1 cellular context compared by ENCODE assay signal in the genomic region with DNA sequence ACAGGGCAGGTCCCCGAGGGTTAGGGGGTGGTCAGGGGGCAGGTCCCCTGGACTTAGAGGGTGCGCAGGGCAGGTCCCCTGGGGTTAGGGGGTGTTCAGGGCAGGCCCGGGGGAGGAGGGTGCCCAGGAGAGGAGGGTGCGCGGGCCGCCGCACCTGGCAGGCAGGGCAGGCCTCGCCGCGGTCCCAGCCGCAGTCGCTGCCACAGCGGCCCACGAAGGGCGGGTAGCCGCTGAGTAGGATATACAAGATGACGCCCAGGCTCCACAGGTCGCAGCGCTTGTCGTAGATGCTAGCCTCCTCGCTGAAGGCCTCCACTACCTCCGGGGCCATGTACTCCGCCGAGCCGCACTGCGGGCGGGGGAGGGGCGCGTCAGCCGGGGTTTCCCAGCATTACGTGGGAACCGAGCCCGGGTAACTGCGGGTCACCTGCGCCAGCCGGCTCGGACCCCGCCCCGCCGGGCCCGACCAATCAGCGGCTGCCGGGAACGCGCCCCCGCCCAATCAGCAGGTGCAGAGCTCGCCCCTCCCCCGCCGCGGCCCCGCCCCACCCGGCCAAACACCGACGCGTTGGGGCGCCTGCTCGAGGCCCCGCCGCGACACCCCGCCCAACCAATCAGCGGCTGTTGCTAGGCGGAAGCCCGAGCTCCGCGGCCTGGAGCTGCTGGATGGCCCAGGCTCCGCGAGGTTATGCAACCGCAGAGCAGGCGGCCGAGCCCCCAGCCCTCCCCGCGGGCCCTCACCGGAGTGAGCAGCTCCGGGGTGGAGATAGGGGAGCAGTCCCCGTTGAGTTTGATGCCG.
TF ChIP-seq lines count a peak whose summit lies in the region.

No MANE protein-coding gene starts in this region.

TF ChIP-seq in K562, 482 proteins besides CTCF, POLR2A, EP300 and RAD21 (continued from another document):
- TF ChIP-seq ZNF41 (CRISPR knock-in tag; conservative IDR thresholded peaks at IDR 0.05) = no peak
- TF ChIP-seq TRIM24 (IDR thresholded peaks at IDR 0.05) = no peak
- TF ChIP-seq CC2D1A (IDR thresholded peaks at IDR 0.05) = no peak
- TF ChIP-seq, protein P1, sequence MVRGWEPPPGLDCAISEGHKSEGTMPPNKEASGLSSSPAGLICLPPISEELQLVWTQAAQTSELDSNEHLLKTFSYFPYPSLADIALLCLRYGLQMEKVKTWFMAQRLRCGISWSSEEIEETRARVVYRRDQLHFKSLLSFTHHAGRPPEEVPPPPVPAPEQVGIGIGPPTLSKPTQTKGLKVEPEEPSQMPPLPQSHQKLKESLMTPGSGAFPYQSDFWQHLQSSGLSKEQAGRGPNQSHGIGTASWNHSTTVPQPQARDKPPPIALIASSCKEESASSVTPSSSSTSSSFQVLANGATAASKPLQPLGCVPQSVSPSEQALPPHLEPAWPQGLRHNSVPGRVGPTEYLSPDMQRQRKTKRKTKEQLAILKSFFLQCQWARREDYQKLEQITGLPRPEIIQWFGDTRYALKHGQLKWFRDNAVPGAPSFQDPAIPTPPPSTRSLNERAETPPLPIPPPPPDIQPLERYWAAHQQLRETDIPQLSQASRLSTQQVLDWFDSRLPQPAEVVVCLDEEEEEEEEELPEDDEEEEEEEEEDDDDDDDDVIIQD (CRISPR knock-in tag; IDR thresholded peaks at IDR 0.05) = no peak
- TF ChIP-seq ZNF764 (CRISPR knock-in tag; IDR thresholded peaks at IDR 0.05; ENCODE audit: low read depth) = no peak
- TF ChIP-seq MEF2A (IDR thresholded peaks at IDR 0.05; ENCODE audit: control insufficient read depth, low read depth, low read length) = no peak
- TF ChIP-seq RBM14 (IDR thresholded peaks at IDR 0.05; ENCODE audit: borderline replicate concordance, insufficient read depth, low read depth, low read length) = no peak
- TF ChIP-seq PTTG1 (tag; IDR thresholded peaks at IDR 0.05; ENCODE audit: low read depth) = no peak
- no peak for TF ChIP-seq FOXP1 (CRISPR knock-in tag; IDR thresholded peaks at IDR 0.05)
- TF ChIP-seq, protein P2, sequence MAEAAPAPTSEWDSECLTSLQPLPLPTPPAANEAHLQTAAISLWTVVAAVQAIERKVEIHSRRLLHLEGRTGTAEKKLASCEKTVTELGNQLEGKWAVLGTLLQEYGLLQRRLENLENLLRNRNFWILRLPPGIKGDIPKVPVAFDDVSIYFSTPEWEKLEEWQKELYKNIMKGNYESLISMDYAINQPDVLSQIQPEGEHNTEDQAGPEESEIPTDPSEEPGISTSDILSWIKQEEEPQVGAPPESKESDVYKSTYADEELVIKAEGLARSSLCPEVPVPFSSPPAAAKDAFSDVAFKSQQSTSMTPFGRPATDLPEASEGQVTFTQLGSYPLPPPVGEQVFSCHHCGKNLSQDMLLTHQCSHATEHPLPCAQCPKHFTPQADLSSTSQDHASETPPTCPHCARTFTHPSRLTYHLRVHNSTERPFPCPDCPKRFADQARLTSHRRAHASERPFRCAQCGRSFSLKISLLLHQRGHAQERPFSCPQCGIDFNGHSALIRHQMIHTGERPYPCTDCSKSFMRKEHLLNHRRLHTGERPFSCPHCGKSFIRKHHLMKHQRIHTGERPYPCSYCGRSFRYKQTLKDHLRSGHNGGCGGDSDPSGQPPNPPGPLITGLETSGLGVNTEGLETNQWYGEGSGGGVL (CRISPR knock-in tag; IDR thresholded peaks at IDR 0.05) = no peak
- TF ChIP-seq, protein P3, sequence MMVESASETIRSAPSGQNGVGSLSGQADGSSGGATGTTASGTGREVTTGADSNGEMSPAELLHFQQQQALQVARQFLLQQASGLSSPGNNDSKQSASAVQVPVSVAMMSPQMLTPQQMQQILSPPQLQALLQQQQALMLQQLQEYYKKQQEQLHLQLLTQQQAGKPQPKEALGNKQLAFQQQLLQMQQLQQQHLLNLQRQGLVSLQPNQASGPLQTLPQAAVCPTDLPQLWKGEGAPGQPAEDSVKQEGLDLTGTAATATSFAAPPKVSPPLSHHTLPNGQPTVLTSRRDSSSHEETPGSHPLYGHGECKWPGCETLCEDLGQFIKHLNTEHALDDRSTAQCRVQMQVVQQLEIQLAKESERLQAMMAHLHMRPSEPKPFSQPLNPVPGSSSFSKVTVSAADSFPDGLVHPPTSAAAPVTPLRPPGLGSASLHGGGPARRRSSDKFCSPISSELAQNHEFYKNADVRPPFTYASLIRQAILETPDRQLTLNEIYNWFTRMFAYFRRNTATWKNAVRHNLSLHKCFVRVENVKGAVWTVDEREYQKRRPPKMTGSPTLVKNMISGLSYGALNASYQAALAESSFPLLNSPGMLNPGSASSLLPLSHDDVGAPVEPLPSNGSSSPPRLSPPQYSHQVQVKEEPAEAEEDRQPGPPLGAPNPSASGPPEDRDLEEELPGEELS (CRISPR knock-in tag; IDR thresholded peaks at IDR 0.05; ENCODE audit: borderline replicate concordance) = no peak
- no peak for TF ChIP-seq CCAR2 (IDR thresholded peaks at IDR 0.05; ENCODE audit: low read depth, low read length)
- TF ChIP-seq ETS2 (tag; IDR thresholded peaks at IDR 0.05; ENCODE audit: borderline replicate concordance, poor library complexity, severe bottlenecking) = no peak
- TF ChIP-seq ZNF140 (CRISPR knock-in tag; IDR thresholded peaks at IDR 0.05) = no peak
- no peak for TF ChIP-seq ZNF165 (CRISPR knock-in tag; IDR thresholded peaks at IDR 0.05; ENCODE audit: borderline replicate concordance)
- TF ChIP-seq ZNF699 (CRISPR knock-in tag; IDR thresholded peaks at IDR 0.05; ENCODE audit: insufficient replicate concordance) = no peak
- no peak for TF ChIP-seq ZNF431 (CRISPR knock-in tag; IDR thresholded peaks at IDR 0.05)
- TF ChIP-seq, protein P4, sequence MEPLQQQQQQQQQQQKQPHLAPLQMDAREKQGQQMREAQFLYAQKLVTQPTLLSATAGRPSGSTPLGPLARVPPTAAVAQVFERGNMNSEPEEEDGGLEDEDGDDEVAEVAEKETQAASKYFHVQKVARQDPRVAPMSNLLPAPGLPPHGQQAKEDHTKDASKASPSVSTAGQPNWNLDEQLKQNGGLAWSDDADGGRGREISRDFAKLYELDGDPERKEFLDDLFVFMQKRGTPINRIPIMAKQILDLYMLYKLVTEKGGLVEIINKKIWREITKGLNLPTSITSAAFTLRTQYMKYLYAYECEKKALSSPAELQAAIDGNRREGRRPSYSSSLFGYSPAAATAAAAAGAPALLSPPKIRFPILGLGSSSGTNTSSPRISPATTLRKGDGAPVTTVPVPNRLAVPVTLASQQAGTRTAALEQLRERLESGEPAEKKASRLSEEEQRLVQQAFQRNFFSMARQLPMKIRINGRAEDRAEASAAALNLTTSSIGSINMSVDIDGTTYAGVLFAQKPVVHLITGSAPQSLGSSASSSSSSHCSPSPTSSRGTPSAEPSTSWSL (CRISPR knock-in tag; IDR thresholded peaks at IDR 0.05; ENCODE audit: borderline replicate concordance) = no peak
- TF ChIP-seq, protein P5, sequence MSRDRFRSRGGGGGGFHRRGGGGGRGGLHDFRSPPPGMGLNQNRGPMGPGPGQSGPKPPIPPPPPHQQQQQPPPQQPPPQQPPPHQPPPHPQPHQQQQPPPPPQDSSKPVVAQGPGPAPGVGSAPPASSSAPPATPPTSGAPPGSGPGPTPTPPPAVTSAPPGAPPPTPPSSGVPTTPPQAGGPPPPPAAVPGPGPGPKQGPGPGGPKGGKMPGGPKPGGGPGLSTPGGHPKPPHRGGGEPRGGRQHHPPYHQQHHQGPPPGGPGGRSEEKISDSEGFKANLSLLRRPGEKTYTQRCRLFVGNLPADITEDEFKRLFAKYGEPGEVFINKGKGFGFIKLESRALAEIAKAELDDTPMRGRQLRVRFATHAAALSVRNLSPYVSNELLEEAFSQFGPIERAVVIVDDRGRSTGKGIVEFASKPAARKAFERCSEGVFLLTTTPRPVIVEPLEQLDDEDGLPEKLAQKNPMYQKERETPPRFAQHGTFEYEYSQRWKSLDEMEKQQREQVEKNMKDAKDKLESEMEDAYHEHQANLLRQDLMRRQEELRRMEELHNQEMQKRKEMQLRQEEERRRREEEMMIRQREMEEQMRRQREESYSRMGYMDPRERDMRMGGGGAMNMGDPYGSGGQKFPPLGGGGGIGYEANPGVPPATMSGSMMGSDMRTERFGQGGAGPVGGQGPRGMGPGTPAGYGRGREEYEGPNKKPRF (IDR thresholded peaks at IDR 0.05; ENCODE audit: low read depth, low read length) = no peak
- TF ChIP-seq NFIC (IDR thresholded peaks at IDR 0.05) = no peak
- peak; percentile 19; the same call in 1 of the 2 replicates for TF ChIP-seq HCFC1 (IDR thresholded peaks at IDR 0.05; ENCODE audit: low read depth, low read length)
- peak; percentile 14; the same call in 1 of the 2 replicates for TF ChIP-seq ERF (CRISPR knock-in tag; IDR thresholded peaks at IDR 0.05)
- no peak for TF ChIP-seq KDM1A (IDR thresholded peaks at IDR 0.05)
- TF ChIP-seq FOSL1 (tag; conservative IDR thresholded peaks at IDR 0.05) = no peak
- no peak for TF ChIP-seq ZNF253 (CRISPR knock-in tag; conservative IDR thresholded peaks at IDR 0.05)
- TF ChIP-seq HEY1 (CRISPR knock-in tag; IDR thresholded peaks at IDR 0.05; ENCODE audit: borderline replicate concordance) = no peak
- no peak for TF ChIP-seq GTF2E2 (tag; IDR thresholded peaks at IDR 0.05)
- TF ChIP-seq, protein P6, sequence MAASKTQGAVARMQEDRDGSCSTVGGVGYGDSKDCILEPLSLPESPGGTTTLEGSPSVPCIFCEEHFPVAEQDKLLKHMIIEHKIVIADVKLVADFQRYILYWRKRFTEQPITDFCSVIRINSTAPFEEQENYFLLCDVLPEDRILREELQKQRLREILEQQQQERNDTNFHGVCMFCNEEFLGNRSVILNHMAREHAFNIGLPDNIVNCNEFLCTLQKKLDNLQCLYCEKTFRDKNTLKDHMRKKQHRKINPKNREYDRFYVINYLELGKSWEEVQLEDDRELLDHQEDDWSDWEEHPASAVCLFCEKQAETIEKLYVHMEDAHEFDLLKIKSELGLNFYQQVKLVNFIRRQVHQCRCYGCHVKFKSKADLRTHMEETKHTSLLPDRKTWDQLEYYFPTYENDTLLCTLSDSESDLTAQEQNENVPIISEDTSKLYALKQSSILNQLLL (CRISPR knock-in tag; IDR thresholded peaks at IDR 0.05; ENCODE audit: borderline replicate concordance) = no peak
- peak; percentile 43; the same call in 1 of the 2 replicates for TF ChIP-seq LEF1 (IDR thresholded peaks at IDR 0.05)
- TF ChIP-seq TRIM28 (IDR thresholded peaks at IDR 0.05) = no peak
- TF ChIP-seq RCOR1 (IDR thresholded peaks at IDR 0.05; ENCODE audit: borderline replicate concordance in 1 of 2, low read depth in 2 of 2, low read length in 2 of 2) = no peak
- no peak for TF ChIP-seq SREBF1 (IDR thresholded peaks at IDR 0.05; ENCODE audit: borderline replicate concordance, low read depth, low read length)
- no peak for TF ChIP-seq MTF1 (CRISPR knock-in tag; IDR thresholded peaks at IDR 0.05; ENCODE audit: borderline replicate concordance)
- no peak for TF ChIP-seq HNRNPK (IDR thresholded peaks at IDR 0.05; ENCODE audit: low read depth, low read length, poor library complexity, severe bottlenecking)
- peak; percentile 38 for TF ChIP-seq RBBP5 (IDR thresholded peaks at IDR 0.05; ENCODE audit: borderline replicate concordance, insufficient read depth, low read length, poor library complexity, severe bottlenecking)
- TF ChIP-seq CHD2 (IDR thresholded peaks at IDR 0.05; ENCODE audit: low read depth, low read length) = peak; percentile 74
- TF ChIP-seq, protein P7, sequence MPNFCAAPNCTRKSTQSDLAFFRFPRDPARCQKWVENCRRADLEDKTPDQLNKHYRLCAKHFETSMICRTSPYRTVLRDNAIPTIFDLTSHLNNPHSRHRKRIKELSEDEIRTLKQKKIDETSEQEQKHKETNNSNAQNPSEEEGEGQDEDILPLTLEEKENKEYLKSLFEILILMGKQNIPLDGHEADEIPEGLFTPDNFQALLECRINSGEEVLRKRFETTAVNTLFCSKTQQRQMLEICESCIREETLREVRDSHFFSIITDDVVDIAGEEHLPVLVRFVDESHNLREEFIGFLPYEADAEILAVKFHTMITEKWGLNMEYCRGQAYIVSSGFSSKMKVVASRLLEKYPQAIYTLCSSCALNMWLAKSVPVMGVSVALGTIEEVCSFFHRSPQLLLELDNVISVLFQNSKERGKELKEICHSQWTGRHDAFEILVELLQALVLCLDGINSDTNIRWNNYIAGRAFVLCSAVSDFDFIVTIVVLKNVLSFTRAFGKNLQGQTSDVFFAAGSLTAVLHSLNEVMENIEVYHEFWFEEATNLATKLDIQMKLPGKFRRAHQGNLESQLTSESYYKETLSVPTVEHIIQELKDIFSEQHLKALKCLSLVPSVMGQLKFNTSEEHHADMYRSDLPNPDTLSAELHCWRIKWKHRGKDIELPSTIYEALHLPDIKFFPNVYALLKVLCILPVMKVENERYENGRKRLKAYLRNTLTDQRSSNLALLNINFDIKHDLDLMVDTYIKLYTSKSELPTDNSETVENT (CRISPR knock-in tag; IDR thresholded peaks at IDR 0.05) = no peak
- TF ChIP-seq HMG20A (CRISPR knock-in tag; conservative IDR thresholded peaks at IDR 0.05) = no peak
- TF ChIP-seq PRMT5 (CRISPR knock-in tag; IDR thresholded peaks at IDR 0.05) = no peak
- TF ChIP-seq, protein P8, sequence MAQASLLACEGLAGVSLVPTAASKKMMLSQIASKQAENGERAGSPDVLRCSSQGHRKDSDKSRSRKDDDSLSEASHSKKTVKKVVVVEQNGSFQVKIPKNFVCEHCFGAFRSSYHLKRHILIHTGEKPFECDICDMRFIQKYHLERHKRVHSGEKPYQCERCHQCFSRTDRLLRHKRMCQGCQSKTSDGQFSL (CRISPR knock-in tag; IDR thresholded peaks at IDR 0.05) = no peak
- TF ChIP-seq, protein P8 (tag; IDR thresholded peaks at IDR 0.05) = no peak
- TF ChIP-seq NFATC3 (IDR thresholded peaks at IDR 0.05) = no peak
- no peak for TF ChIP-seq FOXJ2 (tag; IDR thresholded peaks at IDR 0.05)
- peak; percentile 94; the same call in 1 of the 2 replicates for TF ChIP-seq POLR2AphosphoS2 (IDR thresholded peaks at IDR 0.05; ENCODE audit: low read length)
- no peak for TF ChIP-seq MXI1 (IDR thresholded peaks at IDR 0.05; ENCODE audit: low read depth, low read length)
- no peak for TF ChIP-seq ZFP30 (CRISPR knock-in tag; IDR thresholded peaks at IDR 0.05; ENCODE audit: borderline replicate concordance)
